Comparison of ENCODE assay signal across 1 cellular context in genomic region chr5:58460727-58461286, GRCh38.
TF ChIP-seq lines count a peak whose summit lies in the region.

No MANE protein-coding gene starts in this region.

TF ChIP-seq in IMR-90, 13 proteins besides CTCF, POLR2A, EP300 and RAD21:
- TF ChIP-seq SMC3 (IDR thresholded peaks at IDR 0.05; ENCODE audit: low read depth, low read length) (peak; percentile 96), FOS (IDR thresholded peaks at IDR 0.05; ENCODE audit: low read depth, low read length) (no peak), RFX5 (IDR thresholded peaks at IDR 0.05; ENCODE audit: low read depth, low read length) (no peak), ELK1 (IDR thresholded peaks at IDR 0.05; ENCODE audit: borderline replicate concordance, low read depth, low read length) (no peak), USF2 (IDR thresholded peaks at IDR 0.05; ENCODE audit: low read depth, low read length) (no peak), MXI1 (IDR thresholded peaks at IDR 0.05; ENCODE audit: borderline replicate concordance, low read depth, low read length) (0 out of 2 replicates have a peak, but pooled peaks have one; percentile 11)
